19 cellular contexts compared by ENCODE assay signal in the genomic region with DNA sequence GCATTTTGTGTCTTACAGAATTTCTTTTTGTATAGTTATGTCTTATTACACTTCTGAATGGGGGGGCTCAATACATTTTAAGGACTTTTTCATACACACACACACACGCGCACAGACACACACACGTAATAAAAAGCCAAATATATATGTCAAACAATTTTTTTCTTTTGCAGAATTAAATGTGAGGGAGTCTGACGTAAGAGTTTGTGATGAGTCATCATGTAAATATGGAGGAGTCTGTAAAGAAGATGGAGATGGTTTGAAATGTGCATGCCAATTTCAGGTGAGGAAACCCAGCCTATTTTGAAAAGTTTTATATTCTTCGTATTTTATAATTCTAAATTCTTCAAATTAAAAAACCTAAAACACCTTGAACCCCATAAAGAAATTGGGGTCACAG. TPM values are rescaled to one million over a fixed set of nuclear protein-coding genes. Genes with fewer than 3 reads are reported as not detected.
A peak's percentile ranks its signal among the peaks of the same experiment; 100 is the strongest.
DNase-seq lines count a peak whose midpoint lies in the region.
"Had no signal": no experiment of that assay in that cellular context is flagged by ENCODE, and none has a peak within 500 bp of the region (broad histone marks: within the 10 kb centered on the region; RNA-seq: fewer than 3 reads in every experiment).

No MANE protein-coding gene starts in this region.

- peak; percentile 21 for DNase-seq in GM03348 (ENCODE audit: low spot score)
- DNase-seq in M059J (ENCODE audit: low read depth), result peak; percentile 46
- DNase-seq in astrocyte of the hippocampus (ENCODE audit: low read depth, low spot score), result peak; percentile 13
- peak; percentile 43 for DNase-seq in iris pigment epithelial cell (ENCODE audit: low read depth)
- no peak for DNase-seq in cortex of kidney (lab: John Stamatoyannopoulos, UW)
- no peak for DNase-seq in NCI-H1092 treated with DMSO at 0.1 percent for 48 hours (lab: John Stamatoyannopoulos, UW)
- no peak for DNase-seq in activated CD4-positive, alpha-beta T cell treated with anti-CD3 and anti-CD28 coated beads for 4 hours
- DNase-seq: activated CD4-positive, alpha-beta T cell treated with anti-CD3 and anti-CD28 coated beads, Interleukin-2, amount 10 ng/mL, durations not matched to agents 24 days and 14 days; activated naive CD4-positive, alpha-beta T cell treated with anti-CD3 and anti-CD28 coated beads for 36 hours; body of pancreas; DMS 273 treated with DMSO at 0.1 percent for 48 hours; dorsolateral prefrontal cortex; esophagus squamous epithelium; H9; NCI-H2029 treated with DMSO at 0.1 percent for 48 hours; NCI-H524; psoas muscle; tibial artery had no signal

RNA-seq across cellular contexts. Expression of gene TMEFF1, which starts 25.6 kb away (rescaled TPM):
- total RNA-seq in M059J (2014; rRNA removed; shearing (Covaris generic)), result 0.05 and 4.0 TPM in 2 replicates
- total RNA-seq: body of pancreas, HT-29 had no signal

Comparison
In these comparisons a context has a peak if more than half of its experiments do, and no peak if none do; other contexts are left out.
1. DNase-seq: peak in GM03348 (single experiment), M059J (single experiment), astrocyte of the hippocampus (single experiment) and iris pigment epithelial cell (single experiment); none in cortex of kidney (single experiment), NCI-H1092 treated with DMSO at 0.1 percent for 48 hours (single experiment) and activated CD4-positive, alpha-beta T cell treated with anti-CD3 and anti-CD28 coated beads for 4 hours (0 of 2).